Comparison of ENCODE assay signal across 26 cellular contexts in genomic region chr15:48557335-48557734, GRCh38.
DNase-seq lines count a peak whose midpoint lies in the region; ATAC-seq, FAIRE-seq and TF ChIP-seq lines count a peak whose summit lies in the region.
"Had no signal": no experiment of that assay in that cellular context is flagged by ENCODE, and none has a peak within 500 bp of the region (broad histone marks: within the 10 kb centered on the region; RNA-seq: fewer than 3 reads in every experiment).

No MANE protein-coding gene starts in this region.

- 39 to 46% methylated on average over 8 of the region's 8 CpGs for WGBS in pancreas, 2 donors

- H3K36me3 Mint-ChIP-seq in HFFc6 (ENCODE audit: low read depth), result peaks cover 56% of the 10 kb centered on the region
- H3K36me3 Mint-ChIP-seq: activated naive CD4-positive, alpha-beta T cell treated with anti-CD3 and anti-CD28 coated beads, Interleukin-2, amount 50 U/mL, for 72 hours had no signal

- intact Hi-C loops in left ventricle myocardium superior (cut with micrococcal nuclease), result no loop called here
- intact Hi-C loops in pancreas (cut with DNase I), result no loop called here

- H3K27ac Mint-ChIP-seq in HFFc6, result peak overlapping the region; percentile 90
- H3K27ac Mint-ChIP-seq: activated naive CD4-positive, alpha-beta T cell treated with anti-CD3 and anti-CD28 coated beads, Interleukin-2, amount 50 U/mL, for 72 hours; activated T-helper 17 cell treated with anti-CD3 and anti-CD28 coated beads, Interleukin-2, amount 50 U/mL, for 72 hours had no signal

- H3K27ac ChIP-seq in pancreas, result no peak overlapping the region
- H3K27ac ChIP-seq: BLaER1, neutrophil, Peyer's patch, upper lobe of left lung had no signal

- peaks cover 100% of the 10 kb centered on the region for H3K4me1 Mint-ChIP-seq in HFFc6 (ENCODE audit: low read depth)
- H3K4me1 Mint-ChIP-seq: activated T-helper 17 cell treated with anti-CD3 and anti-CD28 coated beads, Interleukin-2, amount 50 U/mL, for 72 hours; central memory CD8-positive, alpha-beta T cell had no signal

- ATAC-seq in left ventricle myocardium superior, result peak; percentile 94
- ATAC-seq in pancreas, result peak in 3 of 4 donors; percentile 37 to 74 (median 60)
- ATAC-seq in GM19395 (IDR thresholded peaks at IDR 0.05; ENCODE audit: unreplicated experiment), result no peak
- no peak for ATAC-seq in GM18858 (IDR thresholded peaks at IDR 0.05; ENCODE audit: unreplicated experiment)
- ATAC-seq in HG03565 (IDR thresholded peaks at IDR 0.05; ENCODE audit: unreplicated experiment), result no peak
- ATAC-seq: activated naive CD4-positive, alpha-beta T cell treated with anti-CD3 and anti-CD28 coated beads, Interleukin-2, amount 50 U/mL, for 72 hours; activated T-helper 17 cell treated with anti-CD3 and anti-CD28 coated beads, Interleukin-2, amount 50 U/mL, for 72 hours had no signal

- FAIRE-seq in pancreas (lab: Jason Lieb, UNC), result no peak
- FAIRE-seq: endometrium had no signal

- H3K27me3 Mint-ChIP-seq in HFFc6 (ENCODE audit: insufficient read depth), result peaks cover 2% of the 10 kb centered on the region; the same call in 1 of the 2 replicates

- H3K9me3 ChIP-seq in pancreas, result no peaks in the 10 kb centered on the region
- H3K9me3 ChIP-seq: BLaER1, neutrophil, Peyer's patch, upper lobe of left lung had no signal

- no peaks in the 10 kb centered on the region for H3K4me1 ChIP-seq in pancreas
- H3K4me1 ChIP-seq: BLaER1, Peyer's patch had no signal

- H3K9me3 Mint-ChIP-seq in HFFc6, result no peaks in the 10 kb centered on the region
- H3K9me3 Mint-ChIP-seq: activated naive CD4-positive, alpha-beta T cell treated with anti-CD3 and anti-CD28 coated beads, Interleukin-2, amount 50 U/mL, for 72 hours; activated T-helper 17 cell treated with anti-CD3 and anti-CD28 coated beads, Interleukin-2, amount 50 U/mL, for 72 hours; central memory CD8-positive, alpha-beta T cell had no signal

- no peaks in the 10 kb centered on the region for H3K27me3 ChIP-seq in pancreas
- H3K27me3 ChIP-seq: BLaER1, neutrophil, Peyer's patch, upper lobe of left lung had no signal

- DNase-seq in HFFc6 (no peak), epithelial cell of esophagus (ENCODE audit: low read depth) (peak; percentile 25), left ventricle myocardium superior (peak; percentile 68), pancreas (peak in 3 of 6 donors; percentile 23 to 35 (median 31)), NCI-H2081 treated with DMSO at 0.1 percent for 48 hours (lab: John Stamatoyannopoulos, UW) (no peak)
- DNase-seq: activated CD4-positive, alpha-beta T cell treated with anti-CD3 and anti-CD28 coated beads, Interleukin-2, amount 50 U/mL, for 48 hours; activated CD4-positive, CD25-positive, alpha-beta regulatory T cell; anterior cingulate cortex; KBM-7; NCI-H1105 treated with DMSO at 0.1 percent for 48 hours; NCI-H2029; NCI-H226; NCI-H69; Peyer's patch; stimulated activated CD4-positive, alpha-beta T cell treated with anti-CD3 and anti-CD28 coated beads, Interleukin-2, amount 100 ng/mL, for 24 hours; T-helper 1 cell; upper lobe of left lung had no signal

- TF ChIP-seq CTCF in HFFc6 (IDR thresholded peaks at IDR 0.05) (no peak), epithelial cell of esophagus (IDR thresholded peaks at IDR 0.05; ENCODE audit: insufficient read depth, low read depth, low read length, missing control alignments) (no peak), pancreas (IDR thresholded peaks at IDR 0.05) (no peak)

- peak overlapping the region; percentile 67; the same call in 1 of the 2 replicates for H3K4me3 Mint-ChIP-seq in HFFc6
- H3K4me3 Mint-ChIP-seq: activated T-helper 17 cell treated with anti-CD3 and anti-CD28 coated beads, Interleukin-2, amount 50 U/mL, for 72 hours; central memory CD8-positive, alpha-beta T cell had no signal

- no peaks in the 10 kb centered on the region for H3K36me3 ChIP-seq in pancreas
- H3K36me3 ChIP-seq: BLaER1, neutrophil, Peyer's patch, upper lobe of left lung had no signal

- no peak overlapping the region for H3K4me3 ChIP-seq in epithelial cell of esophagus (ENCODE audit: low read length)
- H3K4me3 ChIP-seq in pancreas, result no peak overlapping the region
- H3K4me3 ChIP-seq: BLaER1, Peyer's patch, upper lobe of left lung had no signal

Comparison
In these comparisons a context has a peak if more than half of its experiments do, and no peak if none do; other contexts are left out.
1. DNase-seq: peak in epithelial cell of esophagus (single experiment) and left ventricle myocardium superior (single experiment); none in HFFc6 (single experiment) and NCI-H2081 treated with DMSO at 0.1 percent for 48 hours (single experiment).
2. ATAC-seq: peak in left ventricle myocardium superior (single experiment) and pancreas (3 of 4); none in GM19395 (single experiment), GM18858 (single experiment) and HG03565 (single experiment).